In the genomic region with DNA sequence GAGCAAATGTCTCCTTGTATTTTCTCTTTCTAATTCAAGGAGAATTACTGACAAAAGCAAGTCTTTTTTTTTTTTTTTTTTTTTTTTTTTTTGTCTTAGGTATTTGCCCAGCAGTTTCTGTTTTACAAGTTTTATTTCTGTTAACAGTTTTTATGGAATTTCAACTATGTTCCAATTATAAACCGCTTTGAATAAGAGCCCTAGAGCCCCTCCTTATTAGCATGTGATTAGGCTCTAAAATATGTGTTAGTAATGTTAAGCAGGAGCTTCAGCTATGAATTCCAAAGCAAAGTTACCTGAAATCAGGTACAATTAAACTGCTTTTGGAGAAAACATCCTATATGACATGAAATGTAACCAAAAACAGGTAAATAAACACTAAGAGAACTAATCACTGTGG, we compare ENCODE assay signal across 17 cellular contexts.
"Had no signal": no experiment of that assay in that cellular context is flagged by ENCODE, and none has a peak within 500 bp of the region (broad histone marks: within the 10 kb centered on the region; RNA-seq: fewer than 3 reads in every experiment).

No MANE protein-coding gene starts in this region.

- H3K27ac ChIP-seq: ascending aorta, cardiac muscle cell, skin epidermis, upper lobe of left lung had no signal

- H3K27ac Mint-ChIP-seq: activated naive CD4-positive, alpha-beta T cell treated with anti-CD3 and anti-CD28 coated beads for 36 hours; natural killer cell treated with Interleukin-12 subunit alpha and Interleukin-12 subunit beta and Interleukin-15 and Interleukin-18, amount 100 ng/mL, for 72 hours had no signal

- H3K27me3 ChIP-seq: ascending aorta, cardiac muscle cell, upper lobe of left lung had no signal

- H3K4me3 Mint-ChIP-seq: activated naive CD4-positive, alpha-beta T cell treated with anti-CD3 and anti-CD28 coated beads for 36 hours; natural killer cell treated with Interleukin-12 subunit alpha and Interleukin-12 subunit beta and Interleukin-15 and Interleukin-18, amount 100 ng/mL, for 72 hours had no signal

- H3K4me1 ChIP-seq: ascending aorta, upper lobe of left lung had no signal

- H3K27me3 Mint-ChIP-seq: natural killer cell treated with Interleukin-12 subunit alpha and Interleukin-12 subunit beta and Interleukin-15 and Interleukin-18, amount 100 ng/mL, for 72 hours had no signal

- H3K9me3 Mint-ChIP-seq: activated naive CD4-positive, alpha-beta T cell treated with anti-CD3 and anti-CD28 coated beads for 36 hours had no signal

- DNase-seq: activated CD4-positive, CD25-positive, alpha-beta regulatory T cell treated with anti-CD3 and anti-CD28 coated beads, Interleukin-2, amount 50 U/mL, for 72 hours; activated naive CD4-positive, alpha-beta T cell treated with anti-CD3 and anti-CD28 coated beads for 36 hours; foreskin melanocyte; head of caudate nucleus; islet precursor cell; occipital lobe; right cardiac atrium; stimulated activated CD4-positive, alpha-beta T cell treated with anti-CD3 and anti-CD28 coated beads, Interleukin-15, amount 100 ng/mL, for 24 hours; stimulated activated CD4-positive, alpha-beta T cell treated with anti-CD3 and anti-CD28 coated beads, Interleukin-4, amount 100 ng/mL, for 24 hours; stimulated activated naive CD8-positive, alpha-beta T cell treated with anti-CD3 and anti-CD28 coated beads, Interleukin-15, Interleukin-2, amounts not matched to agents 100 U/mL and 50 U/mL, for 24 hours; T-helper 1 cell; T1000; upper lobe of left lung had no signal

- ATAC-seq: natural killer cell treated with Interleukin-12 subunit alpha and Interleukin-12 subunit beta and Interleukin-15 and Interleukin-18, amount 100 ng/mL, for 72 hours; right cardiac atrium; stimulated activated naive CD8-positive, alpha-beta T cell treated with anti-CD3 and anti-CD28 coated beads, Interleukin-15, Interleukin-2, amounts not matched to agents 100 U/mL and 50 U/mL, for 24 hours had no signal

- H3K4me3 ChIP-seq: ascending aorta, cardiac muscle cell, skin epidermis, upper lobe of left lung had no signal

- H3K36me3 Mint-ChIP-seq: natural killer cell treated with Interleukin-12 subunit alpha and Interleukin-12 subunit beta and Interleukin-15 and Interleukin-18, amount 100 ng/mL, for 72 hours had no signal

- H3K9me3 ChIP-seq: ascending aorta, upper lobe of left lung had no signal

- H3K36me3 ChIP-seq: ascending aorta, cardiac muscle cell, upper lobe of left lung had no signal
